Comparison of ENCODE assay signal across 14 cellular contexts in the genomic region with DNA sequence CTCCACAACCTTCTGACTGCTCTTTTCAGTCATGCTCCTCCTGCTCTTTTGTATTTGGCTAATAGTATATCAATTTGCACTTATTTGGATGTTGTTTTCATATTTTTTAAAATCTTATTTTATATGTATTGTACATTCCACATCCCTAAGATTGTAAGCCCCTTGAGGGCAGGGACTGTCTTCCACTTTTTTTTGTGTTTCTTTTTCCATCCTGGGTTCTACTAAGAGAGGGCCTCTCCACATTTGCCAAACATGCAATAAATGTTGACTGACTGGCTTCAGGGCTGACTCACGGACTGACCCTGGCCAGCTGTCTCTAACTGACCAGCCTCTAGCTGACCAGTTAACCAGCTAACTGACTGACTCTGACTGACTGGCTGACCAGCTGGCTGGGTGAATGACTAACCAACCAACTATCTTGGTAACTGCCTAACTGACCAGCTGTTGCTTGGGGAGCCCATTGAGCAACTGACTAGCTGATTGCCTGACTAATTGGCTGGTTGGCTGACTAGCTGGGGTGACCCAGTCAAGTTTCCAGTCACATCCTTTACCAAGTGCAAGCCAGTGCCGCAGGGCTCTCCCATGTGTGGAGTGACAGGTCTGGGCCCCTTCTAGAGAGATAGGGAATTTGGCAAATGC. TPM values are rescaled to one million over a fixed set of nuclear protein-coding genes. Genes with fewer than 3 reads are reported as not detected.
DNase-seq lines count a peak whose midpoint lies in the region; ATAC-seq and TF ChIP-seq lines count a peak whose summit lies in the region.
"Had no signal": no experiment of that assay in that cellular context is flagged by ENCODE, and none has a peak within 500 bp of the region (broad histone marks: within the 10 kb centered on the region; RNA-seq: fewer than 3 reads in every experiment).

No MANE protein-coding gene starts in this region.

- no peaks in the 10 kb centered on the region for H4K20me1 ChIP-seq in Karpas-422 (ENCODE audit: insufficient read depth, low read depth, low read length)

- ATAC-seq in heart right ventricle (no peak), left cardiac atrium (no peak), GM21786 (IDR thresholded peaks at IDR 0.05; ENCODE audit: unreplicated experiment) (no peak)
- ATAC-seq: left colon, WTC11 had no signal

- no peaks in the 10 kb centered on the region for H3K9me2 ChIP-seq in Karpas-422 (replicated peaks; ENCODE audit: insufficient read depth, low read length)

- H3K27me3 ChIP-seq in heart right ventricle (no peaks in the 10 kb centered on the region), Karpas-422 (ENCODE audit: low read length) (no peaks in the 10 kb centered on the region)

- DNase-seq in heart right ventricle = no peak
- DNase-seq in left cardiac atrium = no peak
- peak; percentile 55 for DNase-seq in choroid plexus epithelial cell (ENCODE audit: low read depth)
- peak; percentile 81 for DNase-seq in myocyte (ENCODE audit: low read depth)
- DNase-seq in activated naive CD4-positive, alpha-beta T cell treated with anti-CD3 and anti-CD28 coated beads, Interleukin-2, amount 10 ng/mL, durations not matched to agents 7 days and 5 days = no peak
- DNase-seq in Karpas-422 = no peak
- DNase-seq: ACHN, left colon, NCI-H2029 had no signal

- no peak overlapping the region for H3K9ac ChIP-seq in Karpas-422 (ENCODE audit: low read length)

- no peaks in the 10 kb centered on the region for H3K79me2 ChIP-seq in Karpas-422 (ENCODE audit: low read length)

- H3K4me3 Mint-ChIP-seq in activated naive CD4-positive, alpha-beta T cell treated with anti-CD3 and anti-CD28 coated beads, Interleukin-2, amount 10 ng/mL, durations not matched to agents 7 days and 5 days = no peak overlapping the region
- H3K4me3 Mint-ChIP-seq: stimulated activated naive CD8-positive, alpha-beta T cell treated with anti-CD3 and anti-CD28 coated beads, Interleukin-15, Interleukin-2, amounts not matched to agents 100 ng/mL and 50 ng/mL, for 24 hours; WTC11 had no signal

- H3K27ac Mint-ChIP-seq in activated naive CD4-positive, alpha-beta T cell treated with anti-CD3 and anti-CD28 coated beads, Interleukin-2, amount 10 ng/mL, durations not matched to agents 7 days and 5 days = no peak overlapping the region
- H3K27ac Mint-ChIP-seq: stimulated activated naive CD8-positive, alpha-beta T cell treated with anti-CD3 and anti-CD28 coated beads, Interleukin-15, Interleukin-2, amounts not matched to agents 100 ng/mL and 50 ng/mL, for 24 hours; WTC11 had no signal

- peaks cover 6 to 83% (median 58%) of the 10 kb centered on the region in 9 donors for H3K36me3 ChIP-seq in heart right ventricle
- no peaks in the 10 kb centered on the region for H3K36me3 ChIP-seq in urinary bladder (ENCODE audit: insufficient read depth)
- H3K36me3 ChIP-seq in Karpas-422 (ENCODE audit: insufficient read depth, low read length) = no peaks in the 10 kb centered on the region

- no peak overlapping the region for H3K4me2 ChIP-seq in Karpas-422 (ENCODE audit: low read depth, low read length, poor library complexity, severe bottlenecking)

- peaks cover 32 to 78% (median 53%) of the 10 kb centered on the region in 9 donors for H3K4me1 ChIP-seq in heart right ventricle
- no peaks in the 10 kb centered on the region for H3K4me1 ChIP-seq in urinary bladder (ENCODE audit: insufficient read depth)
- H3K4me1 ChIP-seq in Karpas-422 (ENCODE audit: low read length) = peaks cover 9% of the 10 kb centered on the region

- CTCF ChIA-PET in activated naive CD4-positive, alpha-beta T cell treated with anti-CD3 and anti-CD28 coated beads, Interleukin-2, amount 10 ng/mL, durations not matched to agents 7 days and 5 days (lab: Charles Lee) = no interaction called here

- 85 to 87% methylated on average over 2 of the region's 2 CpGs for whole genome bisulfite sequencing in heart right ventricle, 2 donors
- 89% methylated on average over 2 of the region's 2 CpGs for WGBS in urinary bladder

- no peaks in the 10 kb centered on the region for H3K9me3 Mint-ChIP-seq in activated naive CD4-positive, alpha-beta T cell treated with anti-CD3 and anti-CD28 coated beads, Interleukin-2, amount 10 ng/mL, durations not matched to agents 7 days and 5 days
- H3K9me3 Mint-ChIP-seq: stimulated activated naive CD8-positive, alpha-beta T cell treated with anti-CD3 and anti-CD28 coated beads, Interleukin-15, Interleukin-2, amounts not matched to agents 100 ng/mL and 50 ng/mL, for 24 hours had no signal

- H2AFZ ChIP-seq in Karpas-422 (ENCODE audit: low read length) = no peak overlapping the region

- intact Hi-C loops in heart right ventricle (cut with DNase I) (loop anchor here in 2 of 10 donors (5.0 to 10.0 kb wide), 2 partner anchors 48 to 56 kb away; a partner anchor contains a TSS), left cardiac atrium (cut with DNase I) (loop anchor here in 1 of 2 donors (5.0 kb wide), 1 partner anchor 56 kb away; a partner anchor contains a TSS)

- H3K36me3 Mint-ChIP-seq in activated naive CD4-positive, alpha-beta T cell treated with anti-CD3 and anti-CD28 coated beads, Interleukin-2, amount 10 ng/mL, durations not matched to agents 7 days and 5 days = peaks cover 48% of the 10 kb centered on the region
- H3K36me3 Mint-ChIP-seq: WTC11 had no signal

- no peaks in the 10 kb centered on the region for H3K27me3 Mint-ChIP-seq in activated naive CD4-positive, alpha-beta T cell treated with anti-CD3 and anti-CD28 coated beads, Interleukin-2, amount 10 ng/mL, durations not matched to agents 7 days and 5 days
- H3K27me3 Mint-ChIP-seq: stimulated activated naive CD8-positive, alpha-beta T cell treated with anti-CD3 and anti-CD28 coated beads, Interleukin-15, Interleukin-2, amounts not matched to agents 100 ng/mL and 50 ng/mL, for 24 hours had no signal

- H3K9me3 ChIP-seq in heart right ventricle (no peaks in the 10 kb centered on the region), Karpas-422 (ENCODE audit: low read length) (no peaks in the 10 kb centered on the region)

- H3K4me1 Mint-ChIP-seq in activated naive CD4-positive, alpha-beta T cell treated with anti-CD3 and anti-CD28 coated beads, Interleukin-2, amount 10 ng/mL, durations not matched to agents 7 days and 5 days = no peaks in the 10 kb centered on the region

- no peak for TF ChIP-seq CTCF in heart right ventricle (IDR thresholded peaks at IDR 0.05)
- no peak for TF ChIP-seq CTCF in choroid plexus epithelial cell (conservative IDR thresholded peaks at IDR 0.05; ENCODE audit: low read depth, low read length)

- H3K27ac ChIP-seq in heart right ventricle = peak overlapping the region; percentile 55 to 84 (median 82)
- H3K27ac ChIP-seq in urinary bladder (ENCODE audit: low read depth) = peak overlapping the region; percentile 50
- no peak overlapping the region for H3K27ac ChIP-seq in Karpas-422 (ENCODE audit: low read length)

- H3K4me3 ChIP-seq in heart right ventricle (no peak overlapping the region), choroid plexus epithelial cell (ENCODE audit: low read depth, low read length) (no peak overlapping the region), urinary bladder (ENCODE audit: low read depth, low read length) (no peak overlapping the region), Karpas-422 (ENCODE audit: low read length) (no peak overlapping the region)

RNA-seq across cellular contexts. Expression of a gene that starts 16.1 kb away (rescaled TPM):
- total RNA-seq in heart right ventricle (10 to 100 TPM in 6 of 10 donors, 1 to 10 TPM in 4; 6.3 to 26.2 (median 12.3) TPM), left cardiac atrium (10 to 100 TPM; 30.8 to 44.1 TPM), myocyte (33.8 and 34.9 TPM in 2 replicates), urinary bladder (10.9 TPM)
- polyA plus RNA-seq in heart right ventricle (10 to 100 TPM; 11.5 to 15.1 TPM), urinary bladder (56.2 TPM)
- polyA plus RNA-seq in myocyte (2012) = 21.0 TPM
- total RNA-seq in Karpas-422 (2014; rRNA removed; shearing (Covaris generic); ENCODE audit: low replicate concordance) = 0.07 and 0.29 TPM in 2 replicates
- total RNA-seq: OCI-LY7 had no signal

RNA-seq across cellular contexts. Expression of a gene that starts 57.8 kb away (rescaled TPM):
- total RNA-seq in heart right ventricle (10 to 100 TPM; 39.2 to 58.9 (median 48.7) TPM), left cardiac atrium (10 to 100 TPM; 42.9 to 55.7 TPM), myocyte (36.3 and 41.5 TPM in 2 replicates), urinary bladder (46.2 TPM)
- polyA plus RNA-seq in heart right ventricle (10 to 100 TPM; 21.9 to 24.2 TPM), urinary bladder (68.1 TPM)
- polyA plus RNA-seq in myocyte (2012) = 90.9 TPM
- 29.5 and 34.0 TPM in 2 replicates for total RNA-seq in Karpas-422 (2014; rRNA removed; shearing (Covaris generic); ENCODE audit: low replicate concordance)

Comparison
In these comparisons a context has a peak if more than half of its experiments do, and no peak if none do; other contexts are left out.
1. DNase-seq: peak in choroid plexus epithelial cell (single experiment) and myocyte (single experiment); none in heart right ventricle (0 of 2), left cardiac atrium (single experiment), activated naive CD4-positive, alpha-beta T cell treated with anti-CD3 and anti-CD28 coated beads, Interleukin-2, amount 10 ng/mL, durations not matched to agents 7 days and 5 days (single experiment) and Karpas-422 (single experiment).